In genomic region chr15:50519740-50520425, GRCh38 we compare ENCODE assay signal across 21 cellular contexts. TPM values are rescaled to one million over a fixed set of nuclear protein-coding genes. Genes with fewer than 3 reads are reported as not detected.
DNase-seq lines count a peak whose midpoint lies in the region; ATAC-seq and TF ChIP-seq lines count a peak whose summit lies in the region.
"Had no signal": no experiment of that assay in that cellular context is flagged by ENCODE, and none has a peak within 500 bp of the region (broad histone marks: within the 10 kb centered on the region; RNA-seq: fewer than 3 reads in every experiment).

No MANE protein-coding gene starts in this region.

- DNase-seq in EH (ENCODE audit: low read depth) (peak; percentile 25), M059J (ENCODE audit: low read depth) (peak; percentile 49), fibroblast of gingiva (ENCODE audit: low read depth) (peak; percentile 49), mucosa of descending colon (peak in 1 of 3 donors; percentile 17), globus pallidus (ENCODE audit: low spot score) (no peak), lower leg skin (ENCODE audit: low spot score in 2 of 2) (no peak)
- DNase-seq: CD4-positive, alpha-beta T cell; GDM1; NCI-H1092 treated with DMSO at 0.1 percent for 48 hours; NCI-H1436; NCI-H187; NCI-H2171 treated with DMSO at 0.1 percent for 48 hours; NCI-H524; NCI-H82; SHP77 had no signal

- WGBS in lower leg skin, 2 donors, result 72 to 76% methylated on average over 7 of the region's 7 CpGs

- H3K36me3 ChIP-seq in mucosa of descending colon (ENCODE audit: low read depth), result no peaks in the 10 kb centered on the region
- H3K36me3 ChIP-seq: BLaER1 had no signal

- H3K4me3 ChIP-seq in mucosa of descending colon, result no peak overlapping the region
- H3K4me3 ChIP-seq in lower leg skin (ENCODE audit: low read depth, poor library complexity, severe bottlenecking), result no peak overlapping the region
- H3K4me3 ChIP-seq: BLaER1, GM12878 had no signal

- TF ChIP-seq CTCF in mucosa of descending colon (IDR thresholded peaks at IDR 0.05) (no peak), lower leg skin (IDR thresholded peaks at IDR 0.05) (no peak)

- TF ChIP-seq POLR2A in lower leg skin (IDR thresholded peaks at IDR 0.05), result no peak

- peaks cover 6% of the 10 kb centered on the region for H3K9me3 ChIP-seq in mucosa of descending colon

- intact Hi-C loops in mucosa of descending colon (cut with DNase I, micrococcal nuclease) (no loop called here), lower leg skin (cut with DNase I; ENCODE audit: low total_unique reads) (no loop called here)

- H3K4me1 ChIP-seq in mucosa of descending colon (ENCODE audit: low read depth), result no peaks in the 10 kb centered on the region
- H3K4me1 ChIP-seq: BLaER1 had no signal

- ATAC-seq in mucosa of descending colon (peak; percentile 73), GM21825 (IDR thresholded peaks at IDR 0.05; ENCODE audit: unreplicated experiment) (no peak), GM21515 (IDR thresholded peaks at IDR 0.05; ENCODE audit: unreplicated experiment) (no peak)
- ATAC-seq: GM12878, HCT116 had no signal

RNA-seq across cellular contexts. Expression of gene USP50, which starts 26.6 kb away (rescaled TPM):
- total RNA-seq in M059J (2014; rRNA removed; shearing (Covaris generic)), result not detected in 2 replicates
- under 1 TPM in 2 of 3 donors, not detected in 1; 0.38 to 0.55 TPM for total RNA-seq in mucosa of descending colon
- total RNA-seq in lower leg skin, result not detected
- total RNA-seq: GM12878, H1 had no signal

Comparison
In these comparisons a context has a peak if more than half of its experiments do, and no peak if none do; other contexts are left out.
1. DNase-seq: peak in EH (single experiment), M059J (single experiment) and fibroblast of gingiva (single experiment); none in globus pallidus (single experiment) and lower leg skin (0 of 2).